Comparison of ENCODE assay signal across 22 cellular contexts in the genomic region with DNA sequence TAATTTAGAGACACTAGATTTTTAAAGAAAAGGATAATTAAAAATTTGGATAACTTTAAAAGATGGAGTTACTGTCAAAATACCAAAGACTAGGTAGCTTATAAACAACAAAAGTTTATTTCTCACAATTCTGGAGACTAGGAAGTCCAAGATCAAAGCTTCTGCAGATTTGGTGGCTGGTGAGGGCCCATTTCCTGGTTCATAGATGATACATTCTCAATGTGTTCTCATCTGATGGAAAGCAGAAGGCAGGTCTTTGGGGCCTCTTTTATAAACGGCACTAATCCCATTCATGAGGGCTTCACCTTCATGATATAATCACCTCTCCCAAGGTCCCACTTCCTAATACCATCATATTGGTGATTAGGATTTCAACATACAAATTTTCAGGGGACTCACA. TPM values are rescaled to one million over a fixed set of nuclear protein-coding genes. Genes with fewer than 3 reads are reported as not detected.
DNase-seq lines count a peak whose midpoint lies in the region; ATAC-seq and TF ChIP-seq lines count a peak whose summit lies in the region.
"Had no signal": no experiment of that assay in that cellular context is flagged by ENCODE, and none has a peak within 500 bp of the region (broad histone marks: within the 10 kb centered on the region; RNA-seq: fewer than 3 reads in every experiment).

No MANE protein-coding gene starts in this region.

- TF ChIP-seq CTCF in natural killer cell (IDR thresholded peaks at IDR 0.05), result no peak
- TF ChIP-seq CTCF in OCI-LY1 (IDR thresholded peaks at IDR 0.05; ENCODE audit: low read length), result no peak
- TF ChIP-seq CTCF in VCaP (conservative IDR thresholded peaks at IDR 0.05), result no peak
- no peak for TF ChIP-seq CTCF in left ventricle myocardium inferior (IDR thresholded peaks at IDR 0.05; ENCODE audit: borderline replicate concordance)

- H3K4me1 Mint-ChIP-seq in natural killer cell, result peaks cover 70 to 74% of the 10 kb centered on the region in 2 donors
- H3K4me1 Mint-ChIP-seq in natural killer cell treated with Interleukin-12 subunit alpha and Interleukin-12 subunit beta and Interleukin-15 and Interleukin-18, amount 100 ng/mL, for 72 hours (ENCODE audit: low read depth in 2 of 2), result peaks cover 52 to 73% of the 10 kb centered on the region in 2 donors

- H3K4me3 ChIP-seq in OCI-LY1 (ENCODE audit: low read depth, low read length, poor library complexity, severe bottlenecking) (no peak overlapping the region), left ventricle myocardium inferior (no peak overlapping the region)
- H3K4me3 ChIP-seq: GM23248 had no signal

- H3K27ac ChIP-seq in OCI-LY1 (ENCODE audit: low read depth, low read length, poor library complexity, severe bottlenecking) (peak overlapping the region; percentile 13), VCaP (peak overlapping the region; percentile 60; the same call in 1 of the 2 replicates), left ventricle myocardium inferior (replicated peaks) (no peak overlapping the region)
- H3K27ac ChIP-seq: GM23248, HL-60 had no signal

- H3K27me3 ChIP-seq in OCI-LY1 (ENCODE audit: insufficient read depth, low read length) (no peaks in the 10 kb centered on the region), left ventricle myocardium inferior (ENCODE audit: low read depth) (no peaks in the 10 kb centered on the region)

- no peaks in the 10 kb centered on the region for H3K36me3 Mint-ChIP-seq in natural killer cell
- H3K36me3 Mint-ChIP-seq in natural killer cell treated with Interleukin-12 subunit alpha and Interleukin-12 subunit beta and Interleukin-15 and Interleukin-18, amount 100 ng/mL, for 72 hours, result peaks cover 10% of the 10 kb centered on the region

- H3K36me3 ChIP-seq in OCI-LY1 (ENCODE audit: insufficient read depth, low read length), result peaks cover 8% of the 10 kb centered on the region
- peaks cover 8% of the 10 kb centered on the region for H3K36me3 ChIP-seq in left ventricle myocardium inferior

- H3K4me2 ChIP-seq in OCI-LY1 (ENCODE audit: low read length), result no peak overlapping the region

- no peaks in the 10 kb centered on the region for H4K20me1 ChIP-seq in OCI-LY1 (ENCODE audit: insufficient read depth, low read length)

- H3K4me1 ChIP-seq in OCI-LY1 (ENCODE audit: insufficient read depth, low read length, severe bottlenecking), result peaks cover 68% of the 10 kb centered on the region
- peaks cover 18% of the 10 kb centered on the region for H3K4me1 ChIP-seq in left ventricle myocardium inferior

- no peaks in the 10 kb centered on the region for H3K9me2 ChIP-seq in OCI-LY1 (ENCODE audit: low read depth, low read length)

- H3F3A ChIP-seq in OCI-LY1 (ENCODE audit: insufficient read depth, low read length), result no peaks in the 10 kb centered on the region

- peaks cover 64% of the 10 kb centered on the region for H3K79me2 ChIP-seq in OCI-LY1 (ENCODE audit: insufficient read depth, low read length)

- ATAC-seq in natural killer cell, result no peak
- no peak for ATAC-seq in natural killer cell treated with Interleukin-12 subunit alpha and Interleukin-12 subunit beta and Interleukin-15 and Interleukin-18, amount 100 ng/mL, for 72 hours
- ATAC-seq: PC-3, SK-N-SH treated with all-trans-retinoic acid at 6 μM for 48 hours had no signal

- H3K27ac Mint-ChIP-seq in natural killer cell, result peak overlapping the region; percentile 44 to 52
- no peak overlapping the region for H3K27ac Mint-ChIP-seq in natural killer cell treated with Interleukin-12 subunit alpha and Interleukin-12 subunit beta and Interleukin-15 and Interleukin-18, amount 100 ng/mL, for 72 hours

- no peak overlapping the region for H3K4me3 Mint-ChIP-seq in natural killer cell
- no peak overlapping the region for H3K4me3 Mint-ChIP-seq in natural killer cell treated with Interleukin-12 subunit alpha and Interleukin-12 subunit beta and Interleukin-15 and Interleukin-18, amount 100 ng/mL, for 72 hours
- H3K4me3 Mint-ChIP-seq: CD14-positive monocyte had no signal

- H2AFZ ChIP-seq in OCI-LY1 (ENCODE audit: low read length), result no peak overlapping the region
- H2AFZ ChIP-seq: GM23248 had no signal

- intact Hi-C loops in natural killer cell (cut with micrococcal nuclease) (no loop called here), cardiac septum (cut with DNase I) (no loop called here), left ventricle myocardium inferior (cut with micrococcal nuclease) (no loop called here)

- H3K9me3 ChIP-seq in OCI-LY1 (ENCODE audit: low read length) (0 out of 2 replicates have a peak, but pooled peaks cover 2% of the 10 kb centered on the region), left ventricle myocardium inferior (replicated peaks) (peaks cover 10% of the 10 kb centered on the region)

- H3K27me3 Mint-ChIP-seq in natural killer cell (ENCODE audit: low read depth in 2 of 2), result no peaks in the 10 kb centered on the region
- no peaks in the 10 kb centered on the region for H3K27me3 Mint-ChIP-seq in natural killer cell treated with Interleukin-12 subunit alpha and Interleukin-12 subunit beta and Interleukin-15 and Interleukin-18, amount 100 ng/mL, for 72 hours

- H3K9me3 Mint-ChIP-seq in natural killer cell, result peaks cover 2% of the 10 kb centered on the region in 2 donors
- H3K9me3 Mint-ChIP-seq in natural killer cell treated with Interleukin-12 subunit alpha and Interleukin-12 subunit beta and Interleukin-15 and Interleukin-18, amount 100 ng/mL, for 72 hours, result no peaks in the 10 kb centered on the region

- DNase-seq in natural killer cell (no peak), NCI-H1694 (lab: John Stamatoyannopoulos, UW) (no peak), cardiac septum (ENCODE audit: low spot score) (no peak), left ventricle myocardium inferior (no peak)
- DNase-seq in natural killer cell treated with Interleukin-12 subunit alpha and Interleukin-12 subunit beta and Interleukin-15 and Interleukin-18, amount 100 ng/mL, for 72 hours (ENCODE audit: low spot score), result no peak
- DNase-seq: Caco-2, GF-D8, GM23248, HCEC 1CT, IMR-90, NCI-H1105, NCI-H2081 treated with DMSO at 0.1 percent for 48 hours, NCI-H446 treated with DMSO at 0.1 percent for 48 hours, NCI-H69, PC-3, RPMI8226, SHP77 treated with DMSO at 0.1 percent for 48 hours had no signal

- no peak overlapping the region for H3K9ac ChIP-seq in OCI-LY1 (ENCODE audit: low read length)
- H3K9ac ChIP-seq: GM23248 had no signal

RNA-seq across cellular contexts. Expression of a gene that starts 33.7 kb away (rescaled TPM):
- total RNA-seq in natural killer cell (10 to 100 TPM; 18.3 to 35.6 (median 20.8) TPM), cardiac septum (21.4 TPM), left ventricle myocardium inferior (26.3 TPM)
- 10 to 100 TPM; 15.5 to 19.6 TPM for total RNA-seq in natural killer cell treated with Interleukin-12 subunit alpha and Interleukin-12 subunit beta and Interleukin-15 and Interleukin-18, amount 100 ng/mL, for 72 hours

Comparison
In these comparisons a context has a peak if more than half of its experiments do, and no peak if none do; other contexts are left out.
1. H3K27ac Mint-ChIP-seq: peak in natural killer cell (2 of 2); none in natural killer cell treated with Interleukin-12 subunit alpha and Interleukin-12 subunit beta and Interleukin-15 and Interleukin-18, amount 100 ng/mL, for 72 hours (0 of 2).